ENCODE assay signal across 9 cellular contexts in the genomic region with DNA sequence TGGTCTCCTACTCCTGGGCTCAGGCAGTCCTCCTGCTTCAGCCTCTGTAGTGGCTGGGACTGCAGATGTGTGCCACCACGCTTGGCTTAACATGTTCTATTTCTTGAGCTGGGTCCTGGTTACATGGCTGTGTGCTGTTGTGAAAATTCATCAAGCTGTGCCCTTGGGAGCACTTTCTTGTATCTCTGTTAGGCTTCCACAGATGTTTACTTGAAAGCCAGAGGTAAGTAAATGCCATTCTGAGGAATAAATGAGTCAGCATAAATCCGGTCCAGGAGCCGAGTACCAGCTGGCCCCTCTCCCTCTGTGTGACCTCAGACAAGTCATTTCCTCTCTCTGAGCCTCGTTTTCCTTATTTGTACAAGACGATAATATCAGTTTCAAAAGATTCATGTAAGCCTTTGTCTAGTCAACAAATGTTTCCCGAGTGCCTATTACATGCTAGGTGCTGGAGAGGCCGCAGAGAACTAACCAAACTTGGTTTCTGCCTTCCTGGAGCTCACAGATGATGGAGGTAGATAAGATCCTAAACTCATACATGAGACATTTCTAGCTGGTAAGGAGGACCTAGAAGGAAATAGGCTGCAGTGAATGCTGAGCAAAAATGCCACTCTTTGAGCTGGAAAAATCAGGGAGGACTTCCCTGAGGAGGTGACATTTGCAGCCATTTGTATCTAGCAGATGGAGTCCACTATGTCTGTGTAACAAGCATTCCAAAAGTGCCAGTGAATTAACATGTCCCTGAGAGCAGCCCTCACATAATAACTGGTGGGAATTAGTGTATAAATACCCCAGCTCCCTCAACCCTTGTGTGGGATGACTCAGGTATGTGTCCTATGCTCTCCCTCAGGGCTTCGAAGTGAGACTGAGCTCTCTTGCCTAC. TPM values are rescaled to one million over a fixed set of nuclear protein-coding genes. Genes with fewer than 3 reads are reported as not detected.
DNase-seq lines count a peak whose midpoint lies in the region; ATAC-seq and TF ChIP-seq lines count a peak whose summit lies in the region.
"Had no signal": no experiment of that assay in that cellular context is flagged by ENCODE, and none has a peak within 500 bp of the region (broad histone marks: within the 10 kb centered on the region; RNA-seq: fewer than 3 reads in every experiment).

No MANE protein-coding gene starts in this region.

- H3K4me1 ChIP-seq in HEK293 (ENCODE audit: control insufficient read depth, insufficient read depth, low read length): no peaks in the 10 kb centered on the region
- peaks cover 0 to 15% (median 9%) of the 10 kb centered on the region in 4 donors for H3K4me1 ChIP-seq in Peyer's patch

- no peak for TF ChIP-seq POLR2A in Peyer's patch (IDR thresholded peaks at IDR 0.05)

- peaks cover 4% of the 10 kb centered on the region for H3K36me3 Mint-ChIP-seq in activated naive CD8-positive, alpha-beta T cell treated with anti-CD3 and anti-CD28 coated beads, Interleukin-2, amount 10 ng/mL, durations not matched to agents 7 days and 5 days

- H3K4me1 Mint-ChIP-seq in activated naive CD8-positive, alpha-beta T cell treated with anti-CD3 and anti-CD28 coated beads, Interleukin-2, amount 10 ng/mL, durations not matched to agents 7 days and 5 days: peaks cover 52% of the 10 kb centered on the region

- H3K27me3 ChIP-seq in Peyer's patch: peaks cover 0 to 6% of the 10 kb centered on the region in 2 donors

- H3K4me3 ChIP-seq in HEK293 (ENCODE audit: low read depth, low read length): no peak overlapping the region
- H3K4me3 ChIP-seq in Peyer's patch: no peak overlapping the region

- TF ChIP-seq CTCF in GM10266 (IDR thresholded peaks at IDR 0.05; ENCODE audit: control insufficient read depth, insufficient read depth, low read depth, missing control alignments) (no peak), HEK293 (tag by site-specific recombination; IDR thresholded peaks at IDR 0.05) (no peak), Peyer's patch (IDR thresholded peaks at IDR 0.05) (no peak)

- peak overlapping the region; percentile 90 for H3K27ac Mint-ChIP-seq in activated naive CD8-positive, alpha-beta T cell treated with anti-CD3 and anti-CD28 coated beads, Interleukin-2, amount 10 ng/mL, durations not matched to agents 7 days and 5 days

- no peak overlapping the region for H3K27ac ChIP-seq in HEK293 (ENCODE audit: extremely low read depth, low read depth, low read length)
- peak overlapping the region; percentile 17 to 39 (median 29) for H3K27ac ChIP-seq in Peyer's patch

- H3K9me3 ChIP-seq in HEK293 (ENCODE audit: control insufficient read depth, insufficient read depth, low read depth, low read length) (no peaks in the 10 kb centered on the region), Peyer's patch (no peaks in the 10 kb centered on the region)

- CTCF ChIA-PET in HEK293 (lab: Yijun Ruan, JAX): no interaction called here

- ATAC-seq in activated naive CD8-positive, alpha-beta T cell treated with anti-CD3 and anti-CD28 coated beads, Interleukin-2, amount 10 ng/mL, durations not matched to agents 7 days and 5 days (ENCODE audit: low read depth): peak; percentile 51
- ATAC-seq in HG02571 (IDR thresholded peaks at IDR 0.05; ENCODE audit: unreplicated experiment): no peak

- peaks cover 5% of the 10 kb centered on the region for H3K27me3 Mint-ChIP-seq in activated naive CD8-positive, alpha-beta T cell treated with anti-CD3 and anti-CD28 coated beads, Interleukin-2, amount 10 ng/mL, durations not matched to agents 7 days and 5 days

- H3K36me3 ChIP-seq in HEK293 (ENCODE audit: control insufficient read depth in 2 of 2, insufficient read depth in 1 of 2, low read length in 2 of 2) (no peaks in the 10 kb centered on the region), Peyer's patch (no peaks in the 10 kb centered on the region)

- H3K4me3 Mint-ChIP-seq in activated naive CD8-positive, alpha-beta T cell treated with anti-CD3 and anti-CD28 coated beads, Interleukin-2, amount 10 ng/mL, durations not matched to agents 7 days and 5 days: peak overlapping the region; percentile 54

- POLR2A ChIA-PET in HEK293 (lab: Yijun Ruan, JAX): interaction anchor here (0.6 to 1.2 kb wide), 2 partner anchors 15 to 283 kb away, joined by 3 to 5 read pairs; no protein-coding TSS in a partner anchor
- POLR2A ChIA-PET in activated naive CD8-positive, alpha-beta T cell treated with anti-CD3 and anti-CD28 coated beads, Interleukin-2, amount 10 ng/mL, durations not matched to agents 7 days and 5 days (lab: Charles Lee): interaction anchor here (0.7 to 3.8 kb wide), 15 partner anchors 9 to 945 kb away, joined by 3 to 22 read pairs (median 8); partner anchors contain the start of genes AKAP8 and AKAP8L

- no peaks in the 10 kb centered on the region for H3K9me3 Mint-ChIP-seq in activated naive CD8-positive, alpha-beta T cell treated with anti-CD3 and anti-CD28 coated beads, Interleukin-2, amount 10 ng/mL, durations not matched to agents 7 days and 5 days

- DNase-seq in GM10266 (ENCODE audit: extremely low spot score) (peak; percentile 70), Peyer's patch (peak in 1 of 3 donors; percentile 67), NCI-H1436 treated with DMSO at 0.1 percent for 48 hours (lab: John Stamatoyannopoulos, UW) (no peak), HuH-7 (ENCODE audit: low spot score) (no peak)
- peak; percentile 48 for DNase-seq in activated naive CD8-positive, alpha-beta T cell treated with anti-CD3 and anti-CD28 coated beads, Interleukin-2, amount 10 ng/mL, durations not matched to agents 7 days and 5 days
- DNase-seq in stimulated activated CD4-positive, alpha-beta T cell treated with anti-CD3 and anti-CD28 coated beads, TNF-alpha, amount 100 ng/mL, for 24 hours (ENCODE audit: low read depth in 3 of 3): peak; percentile 39 to 57 (median 50)

TF ChIP-seq in HEK293, 187 proteins besides CTCF, POLR2A, EP300 and RAD21:
- no peak for TF ChIP-seq GLIS1 (tag by site-specific recombination; IDR thresholded peaks at IDR 0.05)
- no peak for TF ChIP-seq ZNF677 (tag by site-specific recombination; IDR thresholded peaks at IDR 0.05)
- no peak for TF ChIP-seq ZNF157 (tag by site-specific recombination; IDR thresholded peaks at IDR 0.05)
- TF ChIP-seq ZFP41 (tag by site-specific recombination; IDR thresholded peaks at IDR 0.05; ENCODE audit: borderline replicate concordance): no peak
- TF ChIP-seq ZNF37A (tag by site-specific recombination; IDR thresholded peaks at IDR 0.05): peak; percentile 93
- TF ChIP-seq GFI1B (tag by site-specific recombination; IDR thresholded peaks at IDR 0.05): no peak
- TF ChIP-seq ZNF76 (tag by site-specific recombination; IDR thresholded peaks at IDR 0.05; ENCODE audit: borderline replicate concordance, low read depth): no peak
- no peak for TF ChIP-seq ZSCAN5A (tag by site-specific recombination; IDR thresholded peaks at IDR 0.05)
TF ChIP-seq in HEK293: peak in this region for 1.

RNA-seq across cellular contexts. Expression of gene RASAL3, which starts 2.7 kb away (rescaled TPM):
- total RNA-seq in Peyer's patch: 10 to 100 TPM in 1 of 4 donors, 1 to 10 TPM in 3; 6.6 to 66.0 (median 6.9) TPM
- 100 to 1,000 TPM; 168 to 172 TPM for total RNA-seq in activated naive CD8-positive, alpha-beta T cell treated with anti-CD3 and anti-CD28 coated beads, Interleukin-2, amount 10 ng/mL, durations not matched to agents 7 days and 5 days
- total RNA-seq: kidney epithelial cell had no signal

RNA-seq across cellular contexts. Expression of gene PGLYRP2, which starts 12.2 kb away (rescaled TPM):
- total RNA-seq in Peyer's patch: not detected
- total RNA-seq in activated naive CD8-positive, alpha-beta T cell treated with anti-CD3 and anti-CD28 coated beads, Interleukin-2, amount 10 ng/mL, durations not matched to agents 7 days and 5 days: under 1 TPM; 0.19 to 0.40 TPM
- total RNA-seq: kidney epithelial cell had no signal

RNA-seq across cellular contexts. Expression of gene WIZ, which starts 17.3 kb away (rescaled TPM):
- total RNA-seq in Peyer's patch: 10 to 100 TPM; 25.4 to 45.2 (median 40.6) TPM
- 10 to 100 TPM; 28.4 to 29.3 TPM for total RNA-seq in activated naive CD8-positive, alpha-beta T cell treated with anti-CD3 and anti-CD28 coated beads, Interleukin-2, amount 10 ng/mL, durations not matched to agents 7 days and 5 days

RNA-seq across cellular contexts. Expression of gene CYP4F22, which starts 41.2 kb away (rescaled TPM):
- total RNA-seq in Peyer's patch: not detected
- 1 to 10 TPM; 3.2 to 3.4 TPM for total RNA-seq in activated naive CD8-positive, alpha-beta T cell treated with anti-CD3 and anti-CD28 coated beads, Interleukin-2, amount 10 ng/mL, durations not matched to agents 7 days and 5 days
- total RNA-seq: kidney epithelial cell had no signal

RNA-seq across cellular contexts. Expression of gene AKAP8L, which starts 48.3 kb away (rescaled TPM):
- 100 to 1,000 TPM; 129 to 275 (median 247) TPM for total RNA-seq in Peyer's patch
- total RNA-seq in activated naive CD8-positive, alpha-beta T cell treated with anti-CD3 and anti-CD28 coated beads, Interleukin-2, amount 10 ng/mL, durations not matched to agents 7 days and 5 days: 100 to 1,000 TPM; 146 to 149 TPM

Comparison
In these comparisons a context has a peak if more than half of its experiments do, and no peak if none do; other contexts are left out.
1. DNase-seq: peak in GM10266 (single experiment), activated naive CD8-positive, alpha-beta T cell treated with anti-CD3 and anti-CD28 coated beads, Interleukin-2, amount 10 ng/mL, durations not matched to agents 7 days and 5 days (single experiment) and stimulated activated CD4-positive, alpha-beta T cell treated with anti-CD3 and anti-CD28 coated beads, TNF-alpha, amount 100 ng/mL, for 24 hours (3 of 3); none in NCI-H1436 treated with DMSO at 0.1 percent for 48 hours (single experiment) and HuH-7 (single experiment).